Comparison of ENCODE assay signal across 1 cellular context in genomic region chr4:6777636-6778281, GRCh38.
A peak's percentile ranks its signal among the peaks of the same experiment; 100 is the strongest.
TF ChIP-seq lines count a peak whose summit lies in the region.

No MANE protein-coding gene starts in this region.

TF ChIP-seq in K562, 482 proteins besides CTCF, POLR2A, EP300 and RAD21:
- TF ChIP-seq ZNF511 (CRISPR knock-in tag; IDR thresholded peaks at IDR 0.05) (0 out of 2 replicates have a peak, but pooled peaks have one; percentile 29), CHD7 (IDR thresholded peaks at IDR 0.05; ENCODE audit: low read depth, low read length) (no peak), SPI1 (IDR thresholded peaks at IDR 0.05; ENCODE audit: borderline replicate concordance, low read depth, low read length) (peak; percentile 86), MAX (CRISPR knock-in tag; IDR thresholded peaks at IDR 0.05) (peak; percentile 53; the same call in 1 of the 2 replicates), ZNF217 (CRISPR knock-in tag; IDR thresholded peaks at IDR 0.05) (no peak), DEAF1 (CRISPR knock-in tag; IDR thresholded peaks at IDR 0.05) (0 out of 2 replicates have a peak, but pooled peaks have one; percentile 9)
